ENCODE assay signal across 24 cellular contexts in genomic region chr3:140570602-140571001, GRCh38.
"Had no signal": no experiment of that assay in that cellular context is flagged by ENCODE, and none has a peak within 500 bp of the region (broad histone marks: within the 10 kb centered on the region; RNA-seq: fewer than 3 reads in every experiment).

No MANE protein-coding gene starts in this region.

- H3K4me3 ChIP-seq: breast epithelium, coronary artery, lung, suprapubic skin, tibial nerve had no signal

- H3K36me3 ChIP-seq: breast epithelium, suprapubic skin, tibial nerve had no signal

- H3K27me3 ChIP-seq: breast epithelium, suprapubic skin, tibial nerve had no signal

- H3K27ac ChIP-seq: breast epithelium, coronary artery, suprapubic skin, tibial nerve, VCaP had no signal

- H3K9me3 ChIP-seq: breast epithelium, suprapubic skin, tibial nerve had no signal

- ATAC-seq: activated CD4-positive, CD25-positive, alpha-beta regulatory T cell treated with anti-CD3 and anti-CD28 coated beads, Interleukin-2, amount 50 U/mL, for 24 hours; activated T-cell treated with anti-CD3 and anti-CD28 coated beads, Interleukin-2, amount 50 U/mL, for 72 hours; left lobe of liver; sciatic nerve; stimulated activated effector memory CD8-positive, alpha-beta T cell treated with anti-CD3 and anti-CD28 coated beads, Interleukin-12 subunit alpha, Interleukin-12 subunit beta, amount 100 ng/mL, for 72 hours; stimulated activated naive CD8-positive, alpha-beta T cell treated with anti-CD3 and anti-CD28 coated beads, Interleukin-15, amount 100 ng/mL, for 72 hours had no signal

- H3K4me1 ChIP-seq: suprapubic skin, tibial nerve had no signal

- DNase-seq: activated CD4-positive, alpha-beta memory T cell treated with anti-CD3 and anti-CD28 coated beads, Interleukin-2, amount 10 ng/mL, durations not matched to agents 7 days and 5 days; activated CD4-positive, alpha-beta T cell treated with anti-CD3 and anti-CD28 coated beads, Interleukin-2, amount 10 ng/mL, durations not matched to agents 24 days and 14 days; activated effector memory CD4-positive, alpha-beta T cell treated with Interleukin-2 at 50 U/mL for 16 hours; activated naive CD4-positive, alpha-beta T cell treated with anti-CD3 and anti-CD28 coated beads for 36 hours; activated naive CD8-positive, alpha-beta T cell treated with anti-CD3 and anti-CD28 coated beads, Interleukin-2, amount 10 ng/mL, durations not matched to agents 7 days and 5 days; activated T-cell treated with anti-CD3 and anti-CD28 coated beads, Interleukin-2, amount 50 U/mL, for 72 hours; amniotic stem cell; foreskin fibroblast; kidney; naive B cell; nucleus accumbens; small intestine; stimulated activated CD4-positive, alpha-beta T cell treated with anti-CD3 and anti-CD28 coated beads, Interleukin-2, amount 100 ng/mL, for 24 hours; stimulated activated naive CD8-positive, alpha-beta T cell treated with anti-CD3 and anti-CD28 coated beads, Interleukin-15, amount 100 ng/mL, for 72 hours had no signal
